Comparison of ENCODE assay signal across 1 cellular context in genomic region chr11:64185323-64186204, GRCh38.
TF ChIP-seq lines count a peak whose summit lies in the region.

Gene STIP1, plus strand, starts transcription at chr11:64186171. Its CDS starts 91 bp downstream, at chr11:64186262.

TF ChIP-seq in HepG2, 621 proteins besides CTCF, POLR2A, EP300 and RAD21 (continued from another document):
- TF ChIP-seq RNF219 (CRISPR knock-in tag; IDR thresholded peaks at IDR 0.05) (peak; percentile 95; the same call in 1 of the 2 replicates), NPAS2 (CRISPR knock-in tag; IDR thresholded peaks at IDR 0.05; ENCODE audit: borderline replicate concordance) (no peak), ZNF597 (CRISPR knock-in tag; IDR thresholded peaks at IDR 0.05) (no peak), ZSCAN29 (CRISPR knock-in tag; conservative IDR thresholded peaks at IDR 0.05) (peak; percentile 64), CEBPG (CRISPR knock-in tag; IDR thresholded peaks at IDR 0.05) (no peak), RFX3 (CRISPR knock-in tag; IDR thresholded peaks at IDR 0.05) (no peak), POLR2G (IDR thresholded peaks at IDR 0.05; ENCODE audit: low read depth, low read length) (peak; percentile 99), HOXA3 (CRISPR knock-in tag; IDR thresholded peaks at IDR 0.05) (peak; percentile 78), SAP130 (CRISPR knock-in tag; IDR thresholded peaks at IDR 0.05; ENCODE audit: low read depth) (peak; percentile 92), ZBTB39 (CRISPR knock-in tag; IDR thresholded peaks at IDR 0.05) (no peak), NCOA1 (CRISPR knock-in tag; IDR thresholded peaks at IDR 0.05) (no peak), UBTF (CRISPR knock-in tag; IDR thresholded peaks at IDR 0.05) (peak; percentile 97), YY1 (IDR thresholded peaks at IDR 0.05; ENCODE audit: insufficient read depth, insufficient replicate concordance, low read depth, low read length) (peak; percentile 82), FOXA1 (IDR thresholded peaks at IDR 0.05) (no peak), FOXA1 (CRISPR knock-in tag; IDR thresholded peaks at IDR 0.05) (0 out of 2 replicates have a peak, but pooled peaks have one; percentile 5), MED8 (CRISPR knock-in tag; IDR thresholded peaks at IDR 0.05; ENCODE audit: insufficient replicate concordance) (no peak), ZNF501 (CRISPR knock-in tag; IDR thresholded peaks at IDR 0.05) (peak; percentile 94), ESRRA (CRISPR knock-in tag; IDR thresholded peaks at IDR 0.05; ENCODE audit: low read depth) (peak; percentile 90), ZNF672 (CRISPR knock-in tag; IDR thresholded peaks at IDR 0.05) (no peak), ZNF44 (CRISPR knock-in tag; IDR thresholded peaks at IDR 0.05) (peak; percentile 99), ZNF296 (CRISPR knock-in tag; conservative IDR thresholded peaks at IDR 0.05) (peak; percentile 95), ZNF33A (CRISPR knock-in tag; IDR thresholded peaks at IDR 0.05; ENCODE audit: borderline replicate concordance) (peak; percentile 93), E2F5 (CRISPR knock-in tag; conservative IDR thresholded peaks at IDR 0.05) (peak; percentile 78; the same call in 1 of the 2 replicates), TOPORS (CRISPR knock-in tag; IDR thresholded peaks at IDR 0.05) (peak; percentile 88; the same call in 1 of the 2 replicates), PRPF4 (IDR thresholded peaks at IDR 0.05; ENCODE audit: low read depth, low read length, poor library complexity, severe bottlenecking) (no peak), SMYD3 (CRISPR knock-in tag; IDR thresholded peaks at IDR 0.05) (peak; percentile 94), MEIS2 (CRISPR knock-in tag; IDR thresholded peaks at IDR 0.05) (peak; percentile 72; the same call in 1 of the 2 replicates), RBFOX2 (IDR thresholded peaks at IDR 0.05; ENCODE audit: low read depth, low read length) (peak; percentile 99), SIN3B (IDR thresholded peaks at IDR 0.05; ENCODE audit: low read length) (no peak), ZNF879 (CRISPR knock-in tag; IDR thresholded peaks at IDR 0.05) (peak; percentile 96; the same call in 1 of the 2 replicates), ZBTB4 (CRISPR knock-in tag; IDR thresholded peaks at IDR 0.05; ENCODE audit: borderline replicate concordance) (peak; percentile 92), ATM (IDR thresholded peaks at IDR 0.05; ENCODE audit: borderline replicate concordance) (no peak), ZNF484 (CRISPR knock-in tag; IDR thresholded peaks at IDR 0.05; ENCODE audit: borderline replicate concordance, low read depth) (no peak), ZNF704 (CRISPR knock-in tag; IDR thresholded peaks at IDR 0.05; ENCODE audit: borderline replicate concordance) (peak; percentile 35), KMT2A (CRISPR knock-in tag; IDR thresholded peaks at IDR 0.05) (peak; percentile 65; the same call in 1 of the 2 replicates), KLF9 (CRISPR knock-in tag; IDR thresholded peaks at IDR 0.05; ENCODE audit: low read depth) (no peak), MIER3 (CRISPR knock-in tag; IDR thresholded peaks at IDR 0.05; ENCODE audit: borderline replicate concordance) (peak; percentile 23; the same call in 1 of the 2 replicates)
